20 cellular contexts compared by ENCODE assay signal in genomic region chr3:122992138-122992537, GRCh38. TPM values are rescaled to one million over a fixed set of nuclear protein-coding genes. Genes with fewer than 3 reads are reported as not detected.
A peak's percentile ranks its signal among the peaks of the same experiment; 100 is the strongest.
DNase-seq lines count a peak whose midpoint lies in the region; ATAC-seq, FAIRE-seq and TF ChIP-seq lines count a peak whose summit lies in the region.
"Had no signal": no experiment of that assay in that cellular context is flagged by ENCODE, and none has a peak within 500 bp of the region (broad histone marks: within the 10 kb centered on the region; RNA-seq: fewer than 3 reads in every experiment).

No MANE protein-coding gene starts in this region.

- H3K4me1 Mint-ChIP-seq in endodermal cell (peaks cover 57% of the 10 kb centered on the region), neural progenitor cell (peaks cover 82% of the 10 kb centered on the region)
- H3K4me1 Mint-ChIP-seq: IgD-negative memory B cell had no signal

- H4K20me1 ChIP-seq in HepG2 (ENCODE audit: insufficient read depth, low read length) (no peaks in the 10 kb centered on the region), neural progenitor cell (ENCODE audit: low read depth) (peaks cover 7% of the 10 kb centered on the region)

- CTCF ChIA-PET in HepG2 (lab: Yijun Ruan, JAX; ENCODE audit: low intra/inter-chr PET ratio, low total read pairs), result no interaction called here

- H3K27me3 ChIP-seq in HepG2 (ENCODE audit: control insufficient read depth in 1 of 2, insufficient read depth in 2 of 2, low read length in 2 of 2) (peaks cover 10 to 74% of the 10 kb centered on the region in 2 experiments), right lobe of liver (no peaks in the 10 kb centered on the region), endodermal cell (ENCODE audit: control insufficient read depth, insufficient read depth, low read length, poor library complexity, severe bottlenecking) (no peaks in the 10 kb centered on the region), neural progenitor cell (no peaks in the 10 kb centered on the region), ascending aorta (peaks cover 3% of the 10 kb centered on the region)

- ATAC-seq in HepG2, result no peak
- ATAC-seq in right lobe of liver, result no peak
- ATAC-seq: CD8-positive, alpha-beta T cell; GM12878 had no signal

- intact Hi-C loops in HepG2 (cut with micrococcal nuclease; ENCODE audit: unreplicated experiment), result no loop called here
- intact Hi-C loops in right lobe of liver (cut with DNase I), result no loop called here
- intact Hi-C loops in ascending aorta (cut with DNase I), result no loop called here

- no peak overlapping the region for H3K4me3 ChIP-seq in HepG2 (replicated peaks in 1 of 3; ENCODE audit: insufficient read depth in 1 of 3, low read depth in 2 of 3, low read length in 3 of 3)
- H3K4me3 ChIP-seq in right lobe of liver, result no peak overlapping the region
- no peak overlapping the region for H3K4me3 ChIP-seq in endodermal cell (ENCODE audit: low read length)
- no peak overlapping the region for H3K4me3 ChIP-seq in neural progenitor cell
- no peak overlapping the region for H3K4me3 ChIP-seq in foreskin fibroblast (ENCODE audit: low read depth in 1 of 2, low read length in 2 of 2)
- no peak overlapping the region for H3K4me3 ChIP-seq in ascending aorta
- H3K4me3 ChIP-seq: GM12878, GM23248 had no signal

- H3K4me2 ChIP-seq in HepG2 (ENCODE audit: low read depth, low read length) (no peak overlapping the region), neural progenitor cell (no peak overlapping the region)

- peaks cover 20% of the 10 kb centered on the region for H3F3A ChIP-seq in neural progenitor cell (ENCODE audit: low read depth)

- no peak for FAIRE-seq in HepG2 (lab: Jason Lieb, UNC)
- FAIRE-seq: GM12878, GM18507 had no signal

- TF ChIP-seq EP300 in HepG2 (IDR thresholded peaks at IDR 0.05; ENCODE audit: low read depth in 2 of 2, low read length in 2 of 2) (no peak), HepG2 (CRISPR knock-in tag; IDR thresholded peaks at IDR 0.05; ENCODE audit: borderline replicate concordance) (no peak)

- H3K27me3 Mint-ChIP-seq in endodermal cell (ENCODE audit: insufficient read depth) (peaks cover 22% of the 10 kb centered on the region), neural progenitor cell (ENCODE audit: insufficient read depth, low read depth) (peaks cover 2% of the 10 kb centered on the region)

- POLR2A ChIA-PET in HepG2 (lab: Yijun Ruan, JAX), result no interaction called here

- in situ Hi-C loops in HepG2 (cut with HindIII; ENCODE audit: extremely low pct_ligation_motif_present, low pct_unique_long_range_greater_than_20kb), result no loop called here

- TF ChIP-seq CTCF in HepG2 (CRISPR knock-in tag; IDR thresholded peaks at IDR 0.05) (no peak), right lobe of liver (IDR thresholded peaks at IDR 0.05) (no peak), endodermal cell (conservative IDR thresholded peaks at IDR 0.05) (no peak), neural progenitor cell (IDR thresholded peaks at IDR 0.05) (no peak), foreskin fibroblast (IDR thresholded peaks at IDR 0.05; ENCODE audit: low read depth, low read length) (no peak), ascending aorta (IDR thresholded peaks at IDR 0.05) (no peak)

- no peaks in the 10 kb centered on the region for H3K79me2 ChIP-seq in HepG2 (ENCODE audit: insufficient read depth, low read length)
- H3K79me2 ChIP-seq in neural progenitor cell (ENCODE audit: low read depth), result no peaks in the 10 kb centered on the region

- no peak for DNase-seq in HepG2 (ENCODE audit: low spot score)
- no peak for DNase-seq in right lobe of liver
- DNase-seq in endodermal cell, result no peak
- no peak for DNase-seq in neural progenitor cell (ENCODE audit: low spot score)
- no peak for DNase-seq in DMS79 treated with DMSO at 0.1 percent for 48 hours (lab: John Stamatoyannopoulos, UW)
- no peak for DNase-seq in foreskin fibroblast
- DNase-seq in ascending aorta (ENCODE audit: low spot score in 2 of 2), result no peak
- no peak for DNase-seq in NCI-H510A (lab: John Stamatoyannopoulos, UW)
- DNase-seq: AML-193; CD8-positive, alpha-beta T cell; COR-L47; H7; KG1 had no signal

- H3K9ac ChIP-seq in HepG2 (ENCODE audit: insufficient read depth, low read depth, low read length) (no peak overlapping the region), endodermal cell (ENCODE audit: extremely low read depth, low read length, poor library complexity, severe bottlenecking) (no peak overlapping the region), neural progenitor cell (no peak overlapping the region)
- H3K9ac ChIP-seq: GM23248 had no signal

- H3K27ac Mint-ChIP-seq in endodermal cell (no peak overlapping the region), neural progenitor cell (peak overlapping the region; percentile 96)
- H3K27ac Mint-ChIP-seq: CD8-positive, alpha-beta T cell; IgD-negative memory B cell had no signal

- H3K4me3 Mint-ChIP-seq in endodermal cell, result no peak overlapping the region
- no peak overlapping the region for H3K4me3 Mint-ChIP-seq in neural progenitor cell
- H3K4me3 Mint-ChIP-seq: CD8-positive, alpha-beta T cell; IgD-negative memory B cell had no signal

- no peak for TF ChIP-seq RAD21 in HepG2 (CRISPR knock-in tag; IDR thresholded peaks at IDR 0.05)

- H3K36me3 ChIP-seq in HepG2 (replicated peaks in 1 of 2; ENCODE audit: control insufficient read depth in 1 of 2, insufficient read depth in 2 of 2, low read length in 2 of 2) (no peaks in the 10 kb centered on the region), right lobe of liver (no peaks in the 10 kb centered on the region), endodermal cell (ENCODE audit: control insufficient read depth, insufficient read depth, low read length) (no peaks in the 10 kb centered on the region), neural progenitor cell (no peaks in the 10 kb centered on the region), ascending aorta (no peaks in the 10 kb centered on the region)

- WGBS in HepG2 (ENCODE audit: low lambda C conversion rate), result 0% methylated on average over 5 of the region's 6 CpGs
- WGBS in right lobe of liver (ENCODE audit: insufficient coverage, low coverage, low lambda C conversion rate, missing lambda C conversion rate), result 33% methylated on average over 3 of the region's 6 CpGs
- 83 to 86% methylated on average over 4 to 6 of the region's 6 CpGs for WGBS in endodermal cell (ENCODE audit: insufficient coverage in 1 of 2, insufficient read length in 1 of 2), 2 experiments

- H3K9me3 ChIP-seq in HepG2 (ENCODE audit: low read length), result no peaks in the 10 kb centered on the region
- no peaks in the 10 kb centered on the region for H3K9me3 ChIP-seq in right lobe of liver
- H3K9me3 ChIP-seq in endodermal cell (ENCODE audit: control insufficient read depth, low read length), result no peaks in the 10 kb centered on the region
- H3K9me3 ChIP-seq in neural progenitor cell (ENCODE audit: low read depth), result no peaks in the 10 kb centered on the region
- no peaks in the 10 kb centered on the region for H3K9me3 ChIP-seq in ascending aorta

- H3K36me3 Mint-ChIP-seq in endodermal cell (ENCODE audit: low read depth), result no peaks in the 10 kb centered on the region
- H3K36me3 Mint-ChIP-seq in neural progenitor cell, result peaks cover 9% of the 10 kb centered on the region
- H3K36me3 Mint-ChIP-seq: CD8-positive, alpha-beta T cell had no signal

- H3K27ac ChIP-seq in HepG2 (ENCODE audit: extremely low read length, insufficient read depth, low read length) (no peak overlapping the region), right lobe of liver (no peak overlapping the region), endodermal cell (ENCODE audit: low read depth, low read length) (peak overlapping the region; percentile 89), neural progenitor cell (no peak overlapping the region), ascending aorta (no peak overlapping the region)
- H3K27ac ChIP-seq: 22Rv1, C4-2B, GM23248 had no signal

- H3K4me1 ChIP-seq in HepG2 (ENCODE audit: insufficient read depth, low read length) (no peaks in the 10 kb centered on the region), right lobe of liver (no peaks in the 10 kb centered on the region), endodermal cell (ENCODE audit: control insufficient read depth, insufficient read depth, low read length) (peaks cover 25% of the 10 kb centered on the region), neural progenitor cell (peaks cover 47% of the 10 kb centered on the region), ascending aorta (peaks cover 6 to 17% of the 10 kb centered on the region in 2 donors)

- BruUV-seq in HepG2 (replicated peaks; lab: Mats Ljungman, UMichigan), result no TSS peak

- no peak overlapping the region for H2AFZ ChIP-seq in HepG2 (ENCODE audit: low read length)
- H2AFZ ChIP-seq in neural progenitor cell (replicated peaks), result no peak overlapping the region
- H2AFZ ChIP-seq: GM23248 had no signal

- H3K9me3 Mint-ChIP-seq in endodermal cell, result no peaks in the 10 kb centered on the region
- peaks cover 2% of the 10 kb centered on the region for H3K9me3 Mint-ChIP-seq in neural progenitor cell
- H3K9me3 Mint-ChIP-seq: CD8-positive, alpha-beta T cell; IgD-negative memory B cell had no signal

- TF ChIP-seq POLR2A in HepG2 (IDR thresholded peaks at IDR 0.05; ENCODE audit: insufficient read depth in 1 of 2, low read depth in 2 of 2, low read length in 2 of 2) (no peak), right lobe of liver (IDR thresholded peaks at IDR 0.05) (no peak)

RNA-seq across cellular contexts. Expression of gene SEMA5B, which starts 35.4 kb away (rescaled TPM):
- total RNA-seq in HepG2 (2016; rRNA removed; fragmentation: Illumina TruSeq; extraction: Trizol) (not detected in 2 replicates), right lobe of liver (under 1 TPM; 0.12 to 0.65 (median 0.25) TPM), endodermal cell (10 to 100 TPM; 37.3 to 45.8 TPM), neural progenitor cell (ENCODE audit: low replicate concordance) (10.1 and 25.6 TPM in 2 replicates), ascending aorta (0.85 TPM)
- not detected in 2 replicates for total RNA-seq in HepG2 (2016; cell fraction: cytosol; rRNA removed; fragmentation: Illumina TruSeq; extraction: Trizol; ENCODE audit: low read depth)
- total RNA-seq in HepG2 (2016; cell fraction: insoluble cytoplasmic fraction; rRNA removed; fragmentation: Illumina TruSeq; extraction: Trizol), result not detected in 2 replicates
- not detected in 2 replicates for total RNA-seq in HepG2 (2016; cell fraction: membrane; rRNA removed; fragmentation: Illumina TruSeq; extraction: Trizol)
- not detected in 2 replicates for total RNA-seq in HepG2 (2016; cell fraction: nucleus; rRNA removed; fragmentation: Illumina TruSeq; extraction: Trizol)
- polyA plus RNA-seq in HepG2 (2011; rRNA removed), result 0.04 TPM in 1 of 2 replicates, not detected in the other
- polyA plus RNA-seq in HepG2 (2011; cell fraction: cytosol; rRNA removed), result not detected in 2 replicates
- 0.03 TPM in 2 replicates for polyA plus RNA-seq in HepG2 (2011; cell fraction: nucleus; rRNA removed)
- polyA plus RNA-seq in HepG2 (2012), result not detected in 2 replicates
- not detected in 2 replicates for polyA plus RNA-seq in HepG2 (2016; cell fraction: cytosol; fragmentation: Illumina TruSeq; extraction: Trizol; ENCODE audit: low read depth)
- polyA plus RNA-seq in HepG2 (2016; cell fraction: insoluble cytoplasmic fraction; fragmentation: Illumina TruSeq; extraction: Trizol; ENCODE audit: low read depth), result not detected in 2 replicates
- polyA plus RNA-seq in HepG2 (2016; cell fraction: membrane; fragmentation: Illumina TruSeq; extraction: Trizol; ENCODE audit: low read depth), result not detected in 2 replicates
- polyA plus RNA-seq in HepG2 (2016; cell fraction: nucleus; fragmentation: Illumina TruSeq; extraction: Trizol; ENCODE audit: insufficient read depth, low read depth), result not detected in 2 replicates
- not detected in 2 replicates for polyA minus RNA-seq in HepG2 (2011; rRNA and poly(A)+ RNA removed; ENCODE audit: low replicate concordance)
- polyA minus RNA-seq in HepG2 (2011; cell fraction: cytosol; rRNA and poly(A)+ RNA removed), result not detected in 2 replicates
- polyA minus RNA-seq in HepG2 (2011; cell fraction: nucleus; rRNA and poly(A)+ RNA removed), result not detected in 2 replicates
- polyA plus RNA-seq in endodermal cell (2013, experiment 1 of 2), result 76.1 TPM
- 68.4 TPM for polyA plus RNA-seq in endodermal cell (2013, experiment 2 of 2)
- total RNA-seq: CD8-positive, alpha-beta T cell; GM12878; GM23248; HT-29 had no signal
- polyA plus RNA-seq: GM23248, IgD-negative memory B cell had no signal
